8 cellular contexts compared by ENCODE assay signal in genomic region chr12:45388545-45388944, GRCh38.
DNase-seq lines count a peak whose midpoint lies in the region; ATAC-seq and TF ChIP-seq lines count a peak whose summit lies in the region.

No MANE protein-coding gene starts in this region.

- H2BK5ac ChIP-seq in mesenchymal stem cell (ENCODE audit: low read depth, low read length, poor library complexity, severe bottlenecking) = no peak overlapping the region

- no peak overlapping the region for H3K9ac ChIP-seq in mesenchymal stem cell (ENCODE audit: low read length)

- DNase-seq in GM03348 (ENCODE audit: low spot score) (peak; percentile 67), NCI-H128 (lab: John Stamatoyannopoulos, UW; ENCODE audit: unreplicated experiment) (peak; percentile 13), coronary artery (ENCODE audit: low spot score) (no peak), mesenchymal stem cell (peak; percentile 61), germinal center (ENCODE audit: low spot score) (no peak), NCI-H2029 (lab: John Stamatoyannopoulos, UW) (no peak)

- H2AFZ ChIP-seq in mesenchymal stem cell (ENCODE audit: low read depth, low read length) = no peak overlapping the region

- H2BK120ac ChIP-seq in mesenchymal stem cell (ENCODE audit: low read depth, low read length) = no peak overlapping the region

- no peak overlapping the region for H3K4me2 ChIP-seq in mesenchymal stem cell (ENCODE audit: low read length, poor library complexity, severe bottlenecking)

- no peak overlapping the region for H2BK12ac ChIP-seq in mesenchymal stem cell (ENCODE audit: low read length in 2 of 2)

- no CpG with 5 or more reads among the region's 1 CpG for WGBS in mesenchymal stem cell

- ATAC-seq in GM19455 (IDR thresholded peaks at IDR 0.05; ENCODE audit: unreplicated experiment) = no peak
- no peak for ATAC-seq in HG03045 (IDR thresholded peaks at IDR 0.05; ENCODE audit: unreplicated experiment)

- TF ChIP-seq CTCF in coronary artery (IDR thresholded peaks at IDR 0.05) = peak; percentile 38

- no peak overlapping the region for H3K14ac ChIP-seq in mesenchymal stem cell (ENCODE audit: low read length in 2 of 2)

- H3K18ac ChIP-seq in mesenchymal stem cell (ENCODE audit: low read depth in 1 of 2, low read length in 2 of 2) = no peak overlapping the region

- H4K8ac ChIP-seq in mesenchymal stem cell (ENCODE audit: low read length) = no peak overlapping the region

- H2BK15ac ChIP-seq in mesenchymal stem cell (ENCODE audit: low read depth, poor library complexity, severe bottlenecking) = no peak overlapping the region

- peaks cover 20 to 64% of the 10 kb centered on the region in 2 experiments for H3K36me3 ChIP-seq in mesenchymal stem cell (ENCODE audit: control insufficient read depth in 1 of 2, insufficient read depth in 2 of 2, low read depth in 1 of 2, low read length in 2 of 2)

- H3K27ac ChIP-seq in coronary artery (no peak overlapping the region), mesenchymal stem cell (ENCODE audit: low read length, poor library complexity, severe bottlenecking) (no peak overlapping the region)

- H3K23ac ChIP-seq in mesenchymal stem cell (ENCODE audit: low read length in 2 of 2) = no peak overlapping the region

- no peak overlapping the region for H2AK5ac ChIP-seq in mesenchymal stem cell (ENCODE audit: low read length, severe bottlenecking)

- H4K91ac ChIP-seq in mesenchymal stem cell (ENCODE audit: low read length) = no peak overlapping the region

- no peaks in the 10 kb centered on the region for H3K9me3 ChIP-seq in mesenchymal stem cell (ENCODE audit: control insufficient read depth, low read length)

- H3K4ac ChIP-seq in mesenchymal stem cell (ENCODE audit: low read depth in 1 of 2, low read length in 2 of 2) = no peak overlapping the region

- H3K4me1 ChIP-seq in mesenchymal stem cell (ENCODE audit: control insufficient read depth, insufficient read depth, low read depth, low read length) = no peaks in the 10 kb centered on the region

- no peaks in the 10 kb centered on the region for H3K27me3 ChIP-seq in mesenchymal stem cell (ENCODE audit: control insufficient read depth in 1 of 2, insufficient read depth in 1 of 2, low read length in 2 of 2)

- no peak overlapping the region for H3K4me3 ChIP-seq in coronary artery
- H3K4me3 ChIP-seq in mesenchymal stem cell (ENCODE audit: insufficient read depth in 1 of 2, low read depth in 1 of 2, low read length in 2 of 2) = no peak overlapping the region

- peaks cover 4% of the 10 kb centered on the region for H3K79me1 ChIP-seq in mesenchymal stem cell (replicated peaks; ENCODE audit: low read length, poor library complexity, severe bottlenecking)

Comparison
In these comparisons a context has a peak if more than half of its experiments do, and no peak if none do; other contexts are left out.
1. DNase-seq: peak in GM03348 (single experiment), NCI-H128 (single experiment) and mesenchymal stem cell (single experiment); none in coronary artery (single experiment), germinal center (single experiment) and NCI-H2029 (single experiment).